In genomic region chr5:10463566-10463965, GRCh38 we compare ENCODE assay signal across 10 cellular contexts. TPM values are rescaled to one million over a fixed set of nuclear protein-coding genes. Genes with fewer than 3 reads are reported as not detected.
"Had no signal": no experiment of that assay in that cellular context is flagged by ENCODE, and none has a peak within 500 bp of the region (broad histone marks: within the 10 kb centered on the region; RNA-seq: fewer than 3 reads in every experiment).

No MANE protein-coding gene starts in this region.

- H3K27ac ChIP-seq: GM23248, HL-60 had no signal

- H3K9ac ChIP-seq: GM23248 had no signal

- H3K9me3 Mint-ChIP-seq: HFFc6, IgD-negative memory B cell had no signal

- H3K4me1 ChIP-seq: HAP-1 had no signal

- H3K9me3 ChIP-seq: HAP-1 had no signal

- H3K27ac Mint-ChIP-seq: HFFc6, IgD-negative memory B cell had no signal

- H3K4me3 Mint-ChIP-seq: HFFc6, IgD-negative memory B cell had no signal

- DNase-seq: GM23248, GOT3, H7, HFFc6 had no signal

- H3K36me3 ChIP-seq: HAP-1 had no signal

- ATAC-seq: HCT116, HepG2 had no signal

- H3K4me3 ChIP-seq: GM23248, HAP-1 had no signal

- H2AFZ ChIP-seq: GM23248 had no signal

- H3K4me1 Mint-ChIP-seq: IgD-negative memory B cell had no signal

RNA-seq across cellular contexts. Expression of gene ROPN1L, which starts 21.9 kb away (rescaled TPM):
- total RNA-seq: H7, HepG2, HT1080 had no signal
- polyA plus RNA-seq: HepG2 had no signal
